15 cellular contexts compared by ENCODE assay signal in genomic region chr3:135450985-135451384, GRCh38.
DNase-seq lines count a peak whose midpoint lies in the region; ATAC-seq and TF ChIP-seq lines count a peak whose summit lies in the region.
"Had no signal": no experiment of that assay in that cellular context is flagged by ENCODE, and none has a peak within 500 bp of the region (broad histone marks: within the 10 kb centered on the region; RNA-seq: fewer than 3 reads in every experiment).

No MANE protein-coding gene starts in this region.

- H3K9me3 Mint-ChIP-seq in neural crest cell = no peaks in the 10 kb centered on the region

- no peak overlapping the region for H3K9ac ChIP-seq in BLaER1 treated with 17β-estradiol and CSF1 and Interleukin-3, amounts not matched to agents 10 nM and 100 nM

- H3K9me3 ChIP-seq in BLaER1 treated with 17β-estradiol and CSF1 and Interleukin-3, amounts not matched to agents 10 nM and 100 nM (replicated peaks in 1 of 11) = no peaks in the 10 kb centered on the region; a peak in 1 of 22 replicates

- H3K4me1 ChIP-seq in BLaER1 treated with 17β-estradiol and CSF1 and Interleukin-3, amounts not matched to agents 10 nM and 100 nM = peaks cover 25 to 47% (median 34%) of the 10 kb centered on the region in 10 experiments

- no peaks in the 10 kb centered on the region for H3K36me3 ChIP-seq in BLaER1 treated with 17β-estradiol and CSF1 and Interleukin-3, amounts not matched to agents 10 nM and 100 nM

- no peak overlapping the region for H3K4me3 ChIP-seq in BLaER1 treated with 17β-estradiol and CSF1 and Interleukin-3, amounts not matched to agents 10 nM and 100 nM

- H3K27ac ChIP-seq in BLaER1 treated with 17β-estradiol and CSF1 and Interleukin-3, amounts not matched to agents 10 nM and 100 nM = no peak overlapping the region
- H3K27ac ChIP-seq: 22Rv1 had no signal

- H3K4me1 Mint-ChIP-seq in neural crest cell = peaks cover 9% of the 10 kb centered on the region
- H3K4me1 Mint-ChIP-seq: CD4-positive, CD25-positive, alpha-beta regulatory T cell had no signal

- POLR2A ChIA-PET in HEK293T (lab: Yijun Ruan, JAX) = no interaction called here

- peak overlapping the region in 10 of 11 experiments; percentile 5 to 68 (median 19); a peak in 10 of 22 replicates for H3K4me2 ChIP-seq in BLaER1 treated with 17β-estradiol and CSF1 and Interleukin-3, amounts not matched to agents 10 nM and 100 nM

- no peaks in the 10 kb centered on the region for H4K20me1 ChIP-seq in BLaER1 treated with 17β-estradiol and CSF1 and Interleukin-3, amounts not matched to agents 10 nM and 100 nM

- peak overlapping the region; percentile 51 for H3K27ac Mint-ChIP-seq in neural crest cell (ENCODE audit: unreplicated experiment)
- H3K27ac Mint-ChIP-seq: CD4-positive, CD25-positive, alpha-beta regulatory T cell; H9 had no signal

- no peaks in the 10 kb centered on the region for H3K36me3 Mint-ChIP-seq in neural crest cell (ENCODE audit: low read depth)
- H3K36me3 Mint-ChIP-seq: CD4-positive, CD25-positive, alpha-beta regulatory T cell had no signal

- no peaks in the 10 kb centered on the region for H3K27me3 ChIP-seq in BLaER1 treated with 17β-estradiol and CSF1 and Interleukin-3, amounts not matched to agents 10 nM and 100 nM

- CTCF ChIA-PET in HEK293T (lab: Yijun Ruan, JAX) = no interaction called here

- peak; percentile 2 for DNase-seq in DMS53 (lab: John Stamatoyannopoulos, UW)
- no peak for DNase-seq in DMS53 treated with DMSO at 0.1 percent for 48 hours (lab: John Stamatoyannopoulos, UW; ENCODE audit: unreplicated experiment)
- peak; percentile 87 to 97 for DNase-seq in NOMO-1 (lab: John Stamatoyannopoulos, UW; ENCODE audit: unreplicated experiment in 2 of 2)
- DNase-seq in neural crest cell (ENCODE audit: low read depth, low spot score) = no peak
- no peak for DNase-seq in activated CD4-positive, alpha-beta T cell treated with anti-CD3 and anti-CD28 coated beads for 4 hours
- no peak for DNase-seq in HEK293T (ENCODE audit: extremely low spot score)
- DNase-seq: CD4-positive, CD25-positive, alpha-beta regulatory T cell; DMS 273 treated with DMSO at 0.1 percent for 48 hours; DMS79 treated with DMSO at 0.1 percent for 48 hours; EL; GOT3; H9 had no signal

- H3K27me3 Mint-ChIP-seq in neural crest cell (ENCODE audit: low read depth) = peaks cover 3% of the 10 kb centered on the region
- H3K27me3 Mint-ChIP-seq: CD4-positive, CD25-positive, alpha-beta regulatory T cell had no signal

- TF ChIP-seq CTCF in neural crest cell (conservative IDR thresholded peaks at IDR 0.05) = no peak

- no peak for ATAC-seq in GM19467 (IDR thresholded peaks at IDR 0.05; ENCODE audit: unreplicated experiment)

- no peak overlapping the region for H3K4me3 Mint-ChIP-seq in neural crest cell
- H3K4me3 Mint-ChIP-seq: CD4-positive, CD25-positive, alpha-beta regulatory T cell; H9 had no signal

TF ChIP-seq in HEK293T, 16 proteins besides CTCF, POLR2A, EP300 and RAD21:
- no peak for TF ChIP-seq HDGF (IDR thresholded peaks at IDR 0.05; ENCODE audit: borderline replicate concordance)
- no peak for TF ChIP-seq NFRKB (IDR thresholded peaks at IDR 0.05)
- TF ChIP-seq ARNT (IDR thresholded peaks at IDR 0.05) = no peak
- no peak for TF ChIP-seq FOXA1 (IDR thresholded peaks at IDR 0.05)
- TF ChIP-seq SUZ12 (IDR thresholded peaks at IDR 0.05) = no peak
- TF ChIP-seq ZNF384 (IDR thresholded peaks at IDR 0.05) = no peak
- no peak for TF ChIP-seq CTBP1 (IDR thresholded peaks at IDR 0.05; ENCODE audit: borderline replicate concordance)
- no peak for TF ChIP-seq FOXK2 (IDR thresholded peaks at IDR 0.05)
- TF ChIP-seq, protein P1, sequence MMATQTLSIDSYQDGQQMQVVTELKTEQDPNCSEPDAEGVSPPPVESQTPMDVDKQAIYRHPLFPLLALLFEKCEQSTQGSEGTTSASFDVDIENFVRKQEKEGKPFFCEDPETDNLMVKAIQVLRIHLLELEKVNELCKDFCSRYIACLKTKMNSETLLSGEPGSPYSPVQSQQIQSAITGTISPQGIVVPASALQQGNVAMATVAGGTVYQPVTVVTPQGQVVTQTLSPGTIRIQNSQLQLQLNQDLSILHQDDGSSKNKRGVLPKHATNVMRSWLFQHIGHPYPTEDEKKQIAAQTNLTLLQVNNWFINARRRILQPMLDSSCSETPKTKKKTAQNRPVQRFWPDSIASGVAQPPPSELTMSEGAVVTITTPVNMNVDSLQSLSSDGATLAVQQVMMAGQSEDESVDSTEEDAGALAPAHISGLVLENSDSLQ (IDR thresholded peaks at IDR 0.05) = no peak
- TF ChIP-seq FOXM1 (IDR thresholded peaks at IDR 0.05; ENCODE audit: borderline replicate concordance) = no peak
- no peak for TF ChIP-seq ELF4 (IDR thresholded peaks at IDR 0.05)
- TF ChIP-seq L3MBTL2 (conservative IDR thresholded peaks at IDR 0.05) = no peak

Comparison
In these comparisons a context has a peak if more than half of its experiments do, and no peak if none do; other contexts are left out.
1. DNase-seq: peak in DMS53 (single experiment) and NOMO-1 (2 of 2); none in DMS53 treated with DMSO at 0.1 percent for 48 hours (single experiment), neural crest cell (single experiment), activated CD4-positive, alpha-beta T cell treated with anti-CD3 and anti-CD28 coated beads for 4 hours (0 of 2) and HEK293T (single experiment).